22 cellular contexts compared by ENCODE assay signal in the genomic region with DNA sequence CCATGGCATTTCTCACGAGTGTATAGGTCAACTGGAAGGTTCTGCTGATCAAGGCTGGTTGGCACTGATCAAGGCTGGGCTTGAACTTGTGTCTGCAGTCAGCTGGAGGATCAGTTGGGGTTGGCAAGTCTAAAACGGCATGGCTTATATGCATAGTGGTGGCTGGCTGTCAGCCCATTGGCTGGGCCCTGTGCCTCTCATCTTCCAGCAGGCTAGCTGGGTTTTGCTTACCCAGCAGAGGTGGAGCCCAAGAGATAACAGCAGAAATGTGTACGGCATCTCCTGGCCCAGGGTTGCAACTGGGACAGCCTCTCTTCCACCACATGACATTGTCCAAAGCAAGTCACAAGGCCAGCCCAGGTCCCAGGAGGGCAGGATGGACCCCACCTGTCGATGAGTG.
DNase-seq lines count a peak whose midpoint lies in the region; ATAC-seq, FAIRE-seq and TF ChIP-seq lines count a peak whose summit lies in the region.
"Had no signal": no experiment of that assay in that cellular context is flagged by ENCODE, and none has a peak within 500 bp of the region (broad histone marks: within the 10 kb centered on the region; RNA-seq: fewer than 3 reads in every experiment).

No MANE protein-coding gene starts in this region.

- no peaks in the 10 kb centered on the region for H3K79me1 ChIP-seq in H1 (ENCODE audit: low read depth, low read length)
- peaks cover 1% of the 10 kb centered on the region for H3K79me1 ChIP-seq in neuronal stem cell (ENCODE audit: low read depth, low read length)

- intact Hi-C loops in GM12878 (cut with micrococcal nuclease; ENCODE audit: unreplicated experiment) = no loop called here

- no peak overlapping the region for H3K27ac ChIP-seq in GM12878 (ENCODE audit: control insufficient read depth, insufficient read depth)
- no peak overlapping the region for H3K27ac ChIP-seq in H1 (ENCODE audit: low read depth, low read length)
- H3K27ac ChIP-seq in neuronal stem cell (replicated peaks; ENCODE audit: low read length) = no peak overlapping the region
- H3K27ac ChIP-seq: KMS-11 had no signal

- no peak overlapping the region for H3K4me2 ChIP-seq in GM12878 (ENCODE audit: control insufficient read depth, insufficient read depth)
- H3K4me2 ChIP-seq in H1 (ENCODE audit: insufficient read depth in 1 of 2, low read depth in 2 of 2, low read length in 2 of 2) = no peak overlapping the region
- H3K4me2 ChIP-seq in neuronal stem cell (ENCODE audit: insufficient read depth, low read length, poor library complexity, severe bottlenecking) = no peak overlapping the region
- H3K4me2 ChIP-seq: KMS-11 had no signal

- H3K79me2 ChIP-seq in GM12878 (ENCODE audit: control insufficient read depth, insufficient read depth, low read length) (no peaks in the 10 kb centered on the region), H1 (ENCODE audit: control insufficient read depth in 1 of 2, insufficient read depth in 2 of 2, low read length in 2 of 2) (no peaks in the 10 kb centered on the region)

- H3K4me1 ChIP-seq in GM12878 (ENCODE audit: control insufficient read depth, insufficient read depth, low read length) (no peaks in the 10 kb centered on the region), H1 (replicated peaks in 1 of 4; ENCODE audit: control insufficient read depth in 3 of 4, insufficient read depth in 4 of 4, low read length in 3 of 4) (peaks cover 0 to 2% (median 0%) of the 10 kb centered on the region in 4 experiments; a peak in 2 of 7 replicates), neuronal stem cell (ENCODE audit: control insufficient read depth in 2 of 2, insufficient read depth in 1 of 2, low read depth in 1 of 2, low read length in 2 of 2) (peaks cover 0 to 6% of the 10 kb centered on the region in 2 donors)
- H3K4me1 ChIP-seq: BE2C, HAP-1 had no signal

- H2AK5ac ChIP-seq in H1 (ENCODE audit: low read depth, low read length) = no peak overlapping the region
- peak overlapping the region; percentile 24 for H2AK5ac ChIP-seq in neuronal stem cell (ENCODE audit: low read depth, low read length)

- H3K27me3 ChIP-seq in GM12878 (replicated peaks in 1 of 2; ENCODE audit: control insufficient read depth in 2 of 2, insufficient read depth in 2 of 2, low read length in 1 of 2) (no peaks in the 10 kb centered on the region), H1 (replicated peaks in 1 of 4; ENCODE audit: control insufficient read depth in 3 of 4, extremely low read depth in 1 of 4, insufficient read depth in 3 of 4, low read length in 3 of 4) (no peaks in the 10 kb centered on the region), neuronal stem cell (ENCODE audit: control insufficient read depth in 3 of 3, insufficient read depth in 3 of 3, low read depth in 1 of 3, low read length in 3 of 3) (peaks cover 0 to 2% (median 0%) of the 10 kb centered on the region in 3 experiments)
- H3K27me3 ChIP-seq: BE2C had no signal

- CTCF ChIA-PET in GM12878 (lab: Yijun Ruan, JAX) (no interaction called here), H1 (lab: Charles Lee; ENCODE audit: partially characterized antibody) (interaction anchor here (0.7 to 3.6 kb wide), 15 partner anchors 8 to 227 kb away, joined by 3 to 16 read pairs (median 5); a partner anchor contains a TSS), T-cell (lab: Charles Lee) (no interaction called here)

- 28% methylated on average over 4 of the region's 4 CpGs for WGBS in GM12878 (ENCODE audit: insufficient coverage, insufficient replicate concordance, low lambda C conversion rate, missing lambda C conversion rate)
- WGBS in H1 (ENCODE audit: extremely low coverage in 1 of 2, insufficient coverage in 1 of 2, insufficient read length in 1 of 2, insufficient replicate concordance in 2 of 2, low coverage in 1 of 2, low lambda C conversion rate in 2 of 2, missing lambda C conversion rate in 1 of 2), 2 experiments = 94% methylated on average over 4 of the region's 4 CpGs; no CpG with 5 or more reads in 1 of the 2 experiments
- WGBS in neuronal stem cell (ENCODE audit: extremely low coverage in 2 of 2, insufficient read length in 2 of 2, insufficient replicate concordance in 1 of 2), 2 donors = no CpG with 5 or more reads among the region's 4 CpGs

- in situ Hi-C loops in GM12878 (cut with MboI) = no loop called here

- H2BK12ac ChIP-seq in H1 (ENCODE audit: low read depth, low read length) (no peak overlapping the region), neuronal stem cell (ENCODE audit: low read length) (no peak overlapping the region)

- H2BK120ac ChIP-seq in H1 (replicated peaks; ENCODE audit: low read depth, low read length) = no peak overlapping the region
- no peak overlapping the region for H2BK120ac ChIP-seq in neuronal stem cell (ENCODE audit: low read depth, low read length)

- H3K4me3 ChIP-seq in GM12878 (no peak overlapping the region), H1 (ENCODE audit: extremely low read depth in 1 of 4, insufficient read depth in 2 of 4, low read depth in 3 of 4, low read length in 4 of 4) (no peak overlapping the region), neuronal stem cell (ENCODE audit: low read length in 2 of 2) (no peak overlapping the region)
- H3K4me3 ChIP-seq: HAP-1 had no signal

- peaks cover 9 to 34% of the 10 kb centered on the region in 2 donors for H3K27me3 Mint-ChIP-seq in T-cell

- H3K9me3 ChIP-seq in GM12878 (replicated peaks; ENCODE audit: control insufficient read depth, insufficient read depth, low read length) (no peaks in the 10 kb centered on the region; the same call in 2 of the 3 replicates), H1 (ENCODE audit: insufficient read depth in 2 of 2, low read depth in 1 of 2, low read length in 1 of 2) (no peaks in the 10 kb centered on the region), neuronal stem cell (replicated peaks in 1 of 2; ENCODE audit: control insufficient read depth in 2 of 2, insufficient read depth in 1 of 2, low read depth in 1 of 2, low read length in 2 of 2) (no peaks in the 10 kb centered on the region)
- H3K9me3 ChIP-seq: BE2C, Caco-2, HAP-1 had no signal

- FAIRE-seq in GM12878 (lab: Jason Lieb, UNC) (no peak), H1 (lab: Jason Lieb, UNC) (no peak)
- FAIRE-seq: A204.1, D721Med, G401.6, GM12892, GM18507, HepG2 had no signal

- H4K91ac ChIP-seq in H1 (replicated peaks; ENCODE audit: insufficient read length, low read length) (no peak overlapping the region), neuronal stem cell (ENCODE audit: low read depth, low read length, poor library complexity) (no peak overlapping the region)

- no peaks in the 10 kb centered on the region for H4K20me1 ChIP-seq in GM12878 (ENCODE audit: control insufficient read depth, insufficient read depth)
- no peaks in the 10 kb centered on the region for H4K20me1 ChIP-seq in H1 (replicated peaks in 1 of 2; ENCODE audit: control insufficient read depth in 1 of 2, insufficient read depth in 2 of 2, low read length in 2 of 2)

- H4K8ac ChIP-seq in H1 (ENCODE audit: extremely low read depth, insufficient read depth, low read length) (no peak overlapping the region), neuronal stem cell (ENCODE audit: low read depth, low read length) (no peak overlapping the region)

- H2BK15ac ChIP-seq in H1 (ENCODE audit: low read length) (peak overlapping the region; percentile 88; the same call in 1 of the 2 replicates), neuronal stem cell (ENCODE audit: low read length) (peak overlapping the region; percentile 19)

- H3K23ac ChIP-seq in H1 (ENCODE audit: insufficient read length) (no peak overlapping the region), neuronal stem cell (ENCODE audit: low read depth, low read length, poor library complexity) (no peak overlapping the region)

- RAD21 ChIA-PET in GM12878 (lab: Charles Lee; ENCODE audit: unreplicated experiment) = no interaction called here

- H3K9ac ChIP-seq in GM12878 (ENCODE audit: control insufficient read depth, insufficient read depth, low read length) (no peak overlapping the region), H1 (replicated peaks in 1 of 4; ENCODE audit: extremely low read depth in 1 of 4, low read depth in 3 of 4, low read length in 3 of 4) (no peak overlapping the region), neuronal stem cell (ENCODE audit: low read depth, low read length, poor library complexity) (no peak overlapping the region)
- H3K9ac ChIP-seq: KMS-11 had no signal

- no peak overlapping the region for H2AFZ ChIP-seq in GM12878 (ENCODE audit: control insufficient read depth, low read depth, low read length)
- H2AFZ ChIP-seq in H1 (ENCODE audit: low read length) = no peak overlapping the region
- no peak overlapping the region for H2AFZ ChIP-seq in neuronal stem cell (ENCODE audit: low read length)

- no peak overlapping the region for H3K4me3 Mint-ChIP-seq in T-cell
- H3K4me3 Mint-ChIP-seq: CD4-positive, CD25-positive, alpha-beta regulatory T cell; CD8-positive, alpha-beta memory T cell; HFFc6 had no signal

- H3K4ac ChIP-seq in H1 (replicated peaks; ENCODE audit: insufficient read length, low read depth, low read length) = no peak overlapping the region
- no peak overlapping the region for H3K4ac ChIP-seq in neuronal stem cell (ENCODE audit: low read length)

- H3K36me3 ChIP-seq in GM12878 (ENCODE audit: control insufficient read depth in 2 of 2, insufficient read depth in 2 of 2, low read length in 1 of 2) (no peaks in the 10 kb centered on the region), H1 (ENCODE audit: control insufficient read depth in 2 of 4, insufficient read depth in 4 of 4, low read length in 3 of 4) (no peaks in the 10 kb centered on the region), neuronal stem cell (replicated peaks in 1 of 2; ENCODE audit: control insufficient read depth in 2 of 2, insufficient read depth in 2 of 2, low read length in 2 of 2) (no peaks in the 10 kb centered on the region)
- H3K36me3 ChIP-seq: BE2C, HAP-1 had no signal

- no peak overlapping the region for H3K27ac Mint-ChIP-seq in T-cell
- H3K27ac Mint-ChIP-seq: CD4-positive, CD25-positive, alpha-beta regulatory T cell; CD8-positive, alpha-beta memory T cell; HFFc6 had no signal

- no peaks in the 10 kb centered on the region for H3K36me3 Mint-ChIP-seq in T-cell
- H3K36me3 Mint-ChIP-seq: CD4-positive, CD25-positive, alpha-beta regulatory T cell; CD8-positive, alpha-beta memory T cell had no signal

- POLR2A ChIA-PET in GM12878 (lab: Charles Lee) (no interaction called here), H1 (lab: Charles Lee; ENCODE audit: partially characterized antibody) (no interaction called here), T-cell (lab: Charles Lee) (no interaction called here)

- H3K18ac ChIP-seq in H1 (ENCODE audit: extremely low read depth, low read length) = no peak overlapping the region; the same call in 1 of the 2 replicates
- H3K18ac ChIP-seq in neuronal stem cell (ENCODE audit: low read length) = no peak overlapping the region

- no peak overlapping the region for H2BK5ac ChIP-seq in H1 (ENCODE audit: low read depth, low read length)
- no peak overlapping the region for H2BK5ac ChIP-seq in neuronal stem cell (ENCODE audit: low read length)

- no peaks in the 10 kb centered on the region for H3K4me1 Mint-ChIP-seq in T-cell
- H3K4me1 Mint-ChIP-seq: CD4-positive, CD25-positive, alpha-beta regulatory T cell; CD8-positive, alpha-beta memory T cell had no signal

- peak; percentile 59 for DNase-seq in HuH-7.5 (ENCODE audit: low spot score)
- DNase-seq in GM12878 (ENCODE audit: low read depth, low spot score) = no peak
- DNase-seq in H1 (ENCODE audit: low read depth in 1 of 2, low spot score in 2 of 2) = no peak
- DNase-seq in neuronal stem cell (ENCODE audit: low spot score) = no peak
- DNase-seq in T-cell = no peak
- DNase-seq in amygdala (lab: John Stamatoyannopoulos, UW) = no peak
- no peak for DNase-seq in NCI-H510A treated with DMSO at 0.1 percent for 48 hours (lab: John Stamatoyannopoulos, UW)
- DNase-seq: ACHN; BE2C; CD4-positive, CD25-positive, alpha-beta regulatory T cell; CD8-positive, alpha-beta memory T cell; HFFc6 had no signal

- TF ChIP-seq CTCF in GM12878 (IDR thresholded peaks at IDR 0.05 in 2 of 3, conservative IDR thresholded peaks at IDR 0.05 in 1 of 3; ENCODE audit: control insufficient read depth in 2 of 3, extremely low read depth in 1 of 3, insufficient read depth in 1 of 3, low read depth in 3 of 3, low read length in 3 of 3) (no peak), H1 (IDR thresholded peaks at IDR 0.05; ENCODE audit: control extremely low read depth in 1 of 3, insufficient read depth in 1 of 3, low read depth in 1 of 3, low read length in 3 of 3) (no peak)

- TF ChIP-seq POLR2A in GM12878 (IDR thresholded peaks at IDR 0.05; ENCODE audit: low read depth, low read length) (no peak), H1 (IDR thresholded peaks at IDR 0.05; ENCODE audit: control extremely low read depth in 1 of 2, low read depth in 2 of 2, low read length in 2 of 2) (no peak)

- H3K14ac ChIP-seq in H1 (ENCODE audit: insufficient read length) = no peak overlapping the region
- no peak overlapping the region for H3K14ac ChIP-seq in neuronal stem cell (ENCODE audit: low read length)

- BruUV-seq in GM12878 (replicated peaks; lab: Mats Ljungman, UMichigan) = no TSS peak

- no peaks in the 10 kb centered on the region for H3K23me2 ChIP-seq in H1 (ENCODE audit: low read depth, low read length)

- ATAC-seq in GM12878 (no peak), T-cell (replicated peaks in 1 of 4) (no peak), HG02610 (IDR thresholded peaks at IDR 0.05; ENCODE audit: unreplicated experiment) (no peak)

- H3K56ac ChIP-seq in H1 (replicated peaks; ENCODE audit: insufficient read length, low read depth, low read length) = no peak overlapping the region

- no peak overlapping the region for H4K5ac ChIP-seq in H1 (ENCODE audit: insufficient read length, low read depth, low read length)

- SMC1A ChIA-PET in GM12878 (lab: Charles Lee; ENCODE audit: uncharacterized antibody, unreplicated experiment) = no interaction called here

- TF ChIP-seq RAD21 in GM12878 (IDR thresholded peaks at IDR 0.05; ENCODE audit: insufficient read depth, low read depth, low read length) (no peak), H1 (IDR thresholded peaks at IDR 0.05 in 1 of 2, conservative IDR thresholded peaks at IDR 0.05 in 1 of 2; ENCODE audit: low read depth in 2 of 2, low read length in 2 of 2) (no peak)

- no peak overlapping the region for H2BK20ac ChIP-seq in H1 (ENCODE audit: low read length)

- TF ChIP-seq EP300 in GM12878 (IDR thresholded peaks at IDR 0.05; ENCODE audit: borderline replicate concordance in 1 of 2, control insufficient read depth in 1 of 2, low read depth in 2 of 2, low read length in 2 of 2) (no peak), H1 (IDR thresholded peaks at IDR 0.05; ENCODE audit: borderline replicate concordance in 1 of 2, low read depth in 2 of 2, low read length in 2 of 2) (no peak)

- H3K9me3 Mint-ChIP-seq in T-cell = no peaks in the 10 kb centered on the region
